22 cellular contexts compared by ENCODE assay signal in the genomic region with DNA sequence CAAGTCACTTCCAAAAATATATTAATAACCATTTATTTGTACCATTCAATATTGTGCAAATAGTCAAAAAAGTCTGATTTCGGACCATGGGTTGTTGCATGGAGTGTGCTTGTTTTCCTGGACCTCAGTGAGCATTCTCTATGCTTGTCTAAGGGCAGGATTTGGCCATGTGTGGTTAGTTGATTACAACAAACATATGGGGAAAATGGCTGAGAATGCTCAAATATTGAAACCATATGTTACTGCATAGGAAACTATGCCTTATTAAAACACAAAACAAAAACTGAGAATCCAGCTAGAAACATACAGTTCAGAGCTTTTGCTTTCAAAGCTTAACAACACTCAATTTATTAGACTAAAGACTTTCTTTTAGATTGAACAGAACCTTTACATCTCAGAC.
DNase-seq lines count a peak whose midpoint lies in the region; ATAC-seq and TF ChIP-seq lines count a peak whose summit lies in the region.
"Had no signal": no experiment of that assay in that cellular context is flagged by ENCODE, and none has a peak within 500 bp of the region (broad histone marks: within the 10 kb centered on the region; RNA-seq: fewer than 3 reads in every experiment).

No MANE protein-coding gene starts in this region.

- no peak overlapping the region for H3K4me3 Mint-ChIP-seq in osteocyte (ENCODE audit: unreplicated experiment)
- H3K4me3 Mint-ChIP-seq: activated T-cell treated with anti-CD3 and anti-CD28 coated beads, Interleukin-2, amount 50 U/mL, for 4 hours; central memory CD8-positive, alpha-beta T cell had no signal

- H3K4me3 ChIP-seq in H7 (ENCODE audit: insufficient read depth, low read depth, low read length), result no peak overlapping the region
- H3K4me3 ChIP-seq: lung, PC-9 had no signal

- H3K9me3 Mint-ChIP-seq in osteocyte (ENCODE audit: unreplicated experiment), result peaks cover 13% of the 10 kb centered on the region
- H3K9me3 Mint-ChIP-seq: activated T-cell treated with anti-CD3 and anti-CD28 coated beads, Interleukin-2, amount 50 U/mL, for 4 hours had no signal

- peaks cover 2% of the 10 kb centered on the region for H3K36me3 Mint-ChIP-seq in osteocyte (ENCODE audit: unreplicated experiment)

- no peaks in the 10 kb centered on the region for H3K27me3 ChIP-seq in H7 (ENCODE audit: control insufficient read depth, insufficient read depth, low read length)

- H3K36me3 ChIP-seq in H7 (replicated peaks; ENCODE audit: control insufficient read depth, insufficient read depth, low read length), result no peaks in the 10 kb centered on the region

- H3K27me3 Mint-ChIP-seq in osteocyte (ENCODE audit: unreplicated experiment), result no peaks in the 10 kb centered on the region
- H3K27me3 Mint-ChIP-seq: central memory CD8-positive, alpha-beta T cell had no signal

- DNase-seq in EL (peak; percentile 16), NCI-H2171 treated with DMSO at 0.1 percent for 48 hours (lab: John Stamatoyannopoulos, UW) (peak; percentile 26), dedifferentiated amniotic fluid mesenchymal stem cell (ENCODE audit: extremely low spot score) (peak; percentile 66), osteocyte (ENCODE audit: extremely low spot score, unreplicated experiment) (no peak), GM10266 (ENCODE audit: extremely low spot score) (no peak), H7 (no peak)
- DNase-seq: activated naive CD4-positive, alpha-beta T cell treated with Interleukin-2 at 50 U/mL for 16 hours; activated T-cell treated with anti-CD3 and anti-CD28 coated beads, Interleukin-2, amount 50 U/mL, for 4 hours; aorta; DMS79 treated with DMSO at 0.1 percent for 48 hours; NCI-H187 treated with DMSO at 0.1 percent for 48 hours; NCI-H345; PC-9; SIG-M5; small intestine; stimulated activated CD4-positive, alpha-beta T cell treated with anti-CD3 and anti-CD28 coated beads, Interleukin-4, amount 100 ng/mL, for 1 hour; stimulated activated naive CD4-positive, alpha-beta T cell treated with Interleukin-2 at 50 U/mL for 16 hours had no signal

- H3K27ac Mint-ChIP-seq in osteocyte (ENCODE audit: unreplicated experiment), result peak overlapping the region; percentile 83

- H3K4me1 Mint-ChIP-seq in osteocyte (ENCODE audit: unreplicated experiment), result peaks cover 21% of the 10 kb centered on the region
- H3K4me1 Mint-ChIP-seq: central memory CD8-positive, alpha-beta T cell had no signal

- ATAC-seq in GM19351 (IDR thresholded peaks at IDR 0.05; ENCODE audit: unreplicated experiment), result no peak
- ATAC-seq in activated CD4-positive, CD25-positive, alpha-beta regulatory T cell treated with anti-CD3 and anti-CD28 coated beads, Interleukin-2, amount 50 U/mL, for 24 hours, result no peak
- ATAC-seq: activated T-cell treated with anti-CD3 and anti-CD28 coated beads, Interleukin-2, amount 50 U/mL, for 4 hours; HCT116 had no signal

- no peak for TF ChIP-seq CTCF in osteocyte (IDR thresholded peaks at IDR 0.05)
- TF ChIP-seq CTCF in GM10266 (IDR thresholded peaks at IDR 0.05; ENCODE audit: control insufficient read depth, insufficient read depth, low read depth, missing control alignments), result no peak

Comparison
In these comparisons a context has a peak if more than half of its experiments do, and no peak if none do; other contexts are left out.
1. DNase-seq: peak in EL (single experiment), NCI-H2171 treated with DMSO at 0.1 percent for 48 hours (single experiment) and dedifferentiated amniotic fluid mesenchymal stem cell (single experiment); none in osteocyte (single experiment), GM10266 (single experiment) and H7 (single experiment).